15 cellular contexts compared by ENCODE assay signal in the genomic region with DNA sequence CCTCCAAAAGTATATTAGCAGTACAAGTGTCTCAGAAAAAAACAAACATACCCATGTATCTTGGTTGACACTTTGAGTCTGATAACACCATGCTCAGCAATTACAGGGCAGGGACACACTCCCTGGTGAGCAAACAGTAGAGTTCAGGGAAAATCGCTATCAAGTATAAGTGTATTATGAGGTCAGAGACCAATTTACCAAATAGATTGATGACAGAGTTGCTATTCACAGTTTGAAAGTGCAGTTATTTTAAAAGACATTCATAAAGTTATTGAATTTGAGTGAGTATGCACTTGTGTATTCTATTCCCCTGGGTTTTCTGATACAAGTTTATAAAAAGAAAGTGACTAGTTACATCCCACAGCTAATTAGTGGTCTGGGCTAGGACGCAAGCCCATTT. TPM values are rescaled to one million over a fixed set of nuclear protein-coding genes. Genes with fewer than 3 reads are reported as not detected.
A peak's percentile ranks its signal among the peaks of the same experiment; 100 is the strongest.
DNase-seq lines count a peak whose midpoint lies in the region; ATAC-seq, FAIRE-seq and TF ChIP-seq lines count a peak whose summit lies in the region.
"Had no signal": no experiment of that assay in that cellular context is flagged by ENCODE, and none has a peak within 500 bp of the region (broad histone marks: within the 10 kb centered on the region; RNA-seq: fewer than 3 reads in every experiment).

No MANE protein-coding gene starts in this region.

- no peak for TF ChIP-seq POLR2A in A549 (IDR thresholded peaks at IDR 0.05; ENCODE audit: low read length)

- H3K27me3 Mint-ChIP-seq in nephron (ENCODE audit: low read depth) (peaks cover 13% of the 10 kb centered on the region), progenitor cell of endocrine pancreas (peaks cover 12% of the 10 kb centered on the region)
- H3K27me3 Mint-ChIP-seq in activated T-cell treated with anti-CD3 and anti-CD28 coated beads, Interleukin-2, amount 50 U/mL, for 4 hours (ENCODE audit: low read depth), result no peaks in the 10 kb centered on the region

- POLR2A ChIA-PET in A549 (lab: Yijun Ruan, JAX), result no interaction called here

- 61% methylated on average over 2 of the region's 2 CpGs for WGBS in A549 (ENCODE audit: missing lambda C conversion rate)

- TF ChIP-seq RAD21 in A549 (conservative IDR thresholded peaks at IDR 0.05 in 1 of 2, IDR thresholded peaks at IDR 0.05 in 1 of 2), result no peak

- H3K4me2 ChIP-seq in A549, result no peak overlapping the region

- H3K4me1 Mint-ChIP-seq in nephron, result no peaks in the 10 kb centered on the region
- no peaks in the 10 kb centered on the region for H3K4me1 Mint-ChIP-seq in activated T-cell treated with anti-CD3 and anti-CD28 coated beads, Interleukin-2, amount 50 U/mL, for 4 hours (ENCODE audit: low read depth)
- peaks cover 24% of the 10 kb centered on the region for H3K4me1 Mint-ChIP-seq in progenitor cell of endocrine pancreas (ENCODE audit: low read depth)

- H3K4me1 ChIP-seq in A549, result peaks cover 10% of the 10 kb centered on the region

- no peak for TF ChIP-seq EP300 in A549 (IDR thresholded peaks at IDR 0.05)

- H3K9me3 ChIP-seq in A549, result no peaks in the 10 kb centered on the region

- H3K27ac ChIP-seq in A549, result no peak overlapping the region
- H3K27ac ChIP-seq: 22Rv1 had no signal

- peak; percentile 13 for FAIRE-seq in A549 (lab: Jason Lieb, UNC)
- FAIRE-seq: H54, HepG2, HTR-8/SVneo had no signal

- H3K36me3 Mint-ChIP-seq in nephron (ENCODE audit: low read depth) (no peaks in the 10 kb centered on the region), progenitor cell of endocrine pancreas (ENCODE audit: insufficient read depth) (no peaks in the 10 kb centered on the region)
- H3K36me3 Mint-ChIP-seq in activated T-cell treated with anti-CD3 and anti-CD28 coated beads, Interleukin-2, amount 50 U/mL, for 4 hours (ENCODE audit: insufficient read depth), result no peaks in the 10 kb centered on the region

- no peak for TF ChIP-seq CTCF in A549 (IDR thresholded peaks at IDR 0.05)
- no peak for TF ChIP-seq CTCF in fibroblast of the aortic adventitia (IDR thresholded peaks at IDR 0.05; ENCODE audit: insufficient read depth, low read length)
- no peak for TF ChIP-seq CTCF in nephron (IDR thresholded peaks at IDR 0.05; ENCODE audit: unreplicated experiment in 3 of 3)
- no peak for TF ChIP-seq CTCF in progenitor cell of endocrine pancreas (IDR thresholded peaks at IDR 0.05; ENCODE audit: unreplicated experiment)

- ATAC-seq in A549, result no peak
- ATAC-seq in activated T-cell treated with anti-CD3 and anti-CD28 coated beads, Interleukin-2, amount 50 U/mL, for 4 hours, result no peak
- ATAC-seq in HG02759 (IDR thresholded peaks at IDR 0.05; ENCODE audit: unreplicated experiment), result no peak
- no peak for ATAC-seq in HG03571 (IDR thresholded peaks at IDR 0.05; ENCODE audit: unreplicated experiment)
- ATAC-seq: HCT116, HepG2 had no signal

- CTCF ChIA-PET in A549 (lab: Yijun Ruan, JAX), result interaction anchor here (0.8 kb wide), 1 partner anchor 82 kb away, joined by 3 read pairs; no protein-coding TSS in a partner anchor

- no peak overlapping the region for H3K4me3 ChIP-seq in A549
- H3K4me3 ChIP-seq in fibroblast of the aortic adventitia (ENCODE audit: low read depth, low read length), result no peak overlapping the region

- no peak for DNase-seq in A549 (ENCODE audit: low read depth in 1 of 2, low spot score in 1 of 2)
- DNase-seq in NCI-H2227 (lab: John Stamatoyannopoulos, UW; ENCODE audit: unreplicated experiment), result peak; percentile 23
- peak; percentile 25 for DNase-seq in fibroblast of the aortic adventitia (ENCODE audit: low read depth)
- DNase-seq in activated T-cell treated with anti-CD3 and anti-CD28 coated beads, Interleukin-2, amount 50 U/mL, for 4 hours, result no peak
- no peak for DNase-seq in progenitor cell of endocrine pancreas (ENCODE audit: low spot score, unreplicated experiment)
- DNase-seq: DMS53, GF-D8 had no signal

- H3K9me3 Mint-ChIP-seq in nephron (peaks cover 10% of the 10 kb centered on the region), progenitor cell of endocrine pancreas (ENCODE audit: low read depth) (peaks cover 7% of the 10 kb centered on the region)
- no peaks in the 10 kb centered on the region for H3K9me3 Mint-ChIP-seq in activated T-cell treated with anti-CD3 and anti-CD28 coated beads, Interleukin-2, amount 50 U/mL, for 4 hours

- peak overlapping the region in 2 of 3 experiments; percentile 10 to 89 for H3K27ac Mint-ChIP-seq in nephron
- no peak overlapping the region for H3K27ac Mint-ChIP-seq in progenitor cell of endocrine pancreas

- H3K4me3 Mint-ChIP-seq in nephron (no peak overlapping the region), progenitor cell of endocrine pancreas (ENCODE audit: low read depth) (no peak overlapping the region)
- H3K4me3 Mint-ChIP-seq in activated T-cell treated with anti-CD3 and anti-CD28 coated beads, Interleukin-2, amount 50 U/mL, for 4 hours, result no peak overlapping the region

TF ChIP-seq in A549, 52 proteins besides CTCF, POLR2A, EP300 and RAD21:
- TF ChIP-seq HOXB5 (CRISPR knock-in tag; IDR thresholded peaks at IDR 0.05) (no peak), ESRRA (IDR thresholded peaks at IDR 0.05; ENCODE audit: borderline replicate concordance, low read length) (no peak), TFCP2L1 (CRISPR knock-in tag; IDR thresholded peaks at IDR 0.05) (no peak), SREBF2 (IDR thresholded peaks at IDR 0.05) (no peak), CHD2 (IDR thresholded peaks at IDR 0.05; ENCODE audit: low read length, partially characterized antibody) (no peak), JUN (IDR thresholded peaks at IDR 0.05) (no peak), ZFP36 (IDR thresholded peaks at IDR 0.05; ENCODE audit: borderline replicate concordance, partially characterized antibody) (no peak), GATA3 (IDR thresholded peaks at IDR 0.05; ENCODE audit: borderline replicate concordance) (no peak), MYC (IDR thresholded peaks at IDR 0.05; ENCODE audit: borderline replicate concordance, low read length) (no peak), POLR2AphosphoS2 (conservative IDR thresholded peaks at IDR 0.05; ENCODE audit: low read length) (no peak), KDM1A (IDR thresholded peaks at IDR 0.05; ENCODE audit: low read depth) (no peak), ZSCAN20 (CRISPR knock-in tag; IDR thresholded peaks at IDR 0.05) (no peak), CBX8 (IDR thresholded peaks at IDR 0.05) (no peak), JUNB (IDR thresholded peaks at IDR 0.05) (no peak)
- TF ChIP-seq, protein P1, sequence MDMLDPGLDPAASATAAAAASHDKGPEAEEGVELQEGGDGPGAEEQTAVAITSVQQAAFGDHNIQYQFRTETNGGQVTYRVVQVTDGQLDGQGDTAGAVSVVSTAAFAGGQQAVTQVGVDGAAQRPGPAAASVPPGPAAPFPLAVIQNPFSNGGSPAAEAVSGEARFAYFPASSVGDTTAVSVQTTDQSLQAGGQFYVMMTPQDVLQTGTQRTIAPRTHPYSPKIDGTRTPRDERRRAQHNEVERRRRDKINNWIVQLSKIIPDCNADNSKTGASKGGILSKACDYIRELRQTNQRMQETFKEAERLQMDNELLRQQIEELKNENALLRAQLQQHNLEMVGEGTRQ (IDR thresholded peaks at IDR 0.05), result no peak
- TF ChIP-seq, protein P2, sequence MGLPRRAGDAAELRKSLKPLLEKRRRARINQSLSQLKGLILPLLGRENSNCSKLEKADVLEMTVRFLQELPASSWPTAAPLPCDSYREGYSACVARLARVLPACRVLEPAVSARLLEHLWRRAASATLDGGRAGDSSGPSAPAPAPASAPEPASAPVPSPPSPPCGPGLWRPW (IDR thresholded peaks at IDR 0.05), result no peak
- TF ChIP-seq, protein P3, sequence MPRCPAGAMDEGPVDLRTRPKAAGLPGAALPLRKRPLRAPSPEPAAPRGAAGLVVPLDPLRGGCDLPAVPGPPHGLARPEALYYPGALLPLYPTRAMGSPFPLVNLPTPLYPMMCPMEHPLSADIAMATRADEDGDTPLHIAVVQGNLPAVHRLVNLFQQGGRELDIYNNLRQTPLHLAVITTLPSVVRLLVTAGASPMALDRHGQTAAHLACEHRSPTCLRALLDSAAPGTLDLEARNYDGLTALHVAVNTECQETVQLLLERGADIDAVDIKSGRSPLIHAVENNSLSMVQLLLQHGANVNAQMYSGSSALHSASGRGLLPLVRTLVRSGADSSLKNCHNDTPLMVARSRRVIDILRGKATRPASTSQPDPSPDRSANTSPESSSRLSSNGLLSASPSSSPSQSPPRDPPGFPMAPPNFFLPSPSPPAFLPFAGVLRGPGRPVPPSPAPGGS (IDR thresholded peaks at IDR 0.05), result no peak

RNA-seq across cellular contexts. Expression of a gene that starts 10.2 kb away (rescaled TPM):
- 7.7 and 8.1 TPM in 2 replicates for polyA plus RNA-seq in A549 (2011; rRNA removed)
- polyA plus RNA-seq in A549 (2012; cell fraction: cytosol; rRNA removed), result 1.3 and 1.5 TPM in 2 replicates
- 1.6 TPM in 2 replicates for polyA plus RNA-seq in A549 (2012; cell fraction: nucleus; rRNA removed)
- polyA plus RNA-seq in A549 (2017; fragmentation: RNase III; extraction: RNeasy Plus Mini Kit Qiagen cat#74134 plus additional on column Dnase treatment), result 2.5 to 3.1 TPM (median 2.7 TPM) in 3 replicates
- polyA minus RNA-seq in A549 (2011; rRNA and poly(A)+ RNA removed), result 8.4 and 9.5 TPM in 2 replicates
- total RNA-seq in fibroblast of the aortic adventitia (ENCODE audit: low replicate concordance), result 1.5 TPM in 1 of 2 replicates, not detected in the other
- 1 to 10 TPM; 5.8 to 7.3 (median 7.1) TPM for total RNA-seq in activated T-cell treated with anti-CD3 and anti-CD28 coated beads, Interleukin-2, amount 50 U/mL, for 4 hours
- total RNA-seq in progenitor cell of endocrine pancreas, result 0.96 and 1.5 TPM in 2 replicates

Comparison
In these comparisons a context has a peak if more than half of its experiments do, and no peak if none do; other contexts are left out.
1. DNase-seq: peak in NCI-H2227 (single experiment) and fibroblast of the aortic adventitia (single experiment); none in A549 (0 of 2), activated T-cell treated with anti-CD3 and anti-CD28 coated beads, Interleukin-2, amount 50 U/mL, for 4 hours (single experiment) and progenitor cell of endocrine pancreas (single experiment).